ENCODE assay signal across 8 cellular contexts in the genomic region with DNA sequence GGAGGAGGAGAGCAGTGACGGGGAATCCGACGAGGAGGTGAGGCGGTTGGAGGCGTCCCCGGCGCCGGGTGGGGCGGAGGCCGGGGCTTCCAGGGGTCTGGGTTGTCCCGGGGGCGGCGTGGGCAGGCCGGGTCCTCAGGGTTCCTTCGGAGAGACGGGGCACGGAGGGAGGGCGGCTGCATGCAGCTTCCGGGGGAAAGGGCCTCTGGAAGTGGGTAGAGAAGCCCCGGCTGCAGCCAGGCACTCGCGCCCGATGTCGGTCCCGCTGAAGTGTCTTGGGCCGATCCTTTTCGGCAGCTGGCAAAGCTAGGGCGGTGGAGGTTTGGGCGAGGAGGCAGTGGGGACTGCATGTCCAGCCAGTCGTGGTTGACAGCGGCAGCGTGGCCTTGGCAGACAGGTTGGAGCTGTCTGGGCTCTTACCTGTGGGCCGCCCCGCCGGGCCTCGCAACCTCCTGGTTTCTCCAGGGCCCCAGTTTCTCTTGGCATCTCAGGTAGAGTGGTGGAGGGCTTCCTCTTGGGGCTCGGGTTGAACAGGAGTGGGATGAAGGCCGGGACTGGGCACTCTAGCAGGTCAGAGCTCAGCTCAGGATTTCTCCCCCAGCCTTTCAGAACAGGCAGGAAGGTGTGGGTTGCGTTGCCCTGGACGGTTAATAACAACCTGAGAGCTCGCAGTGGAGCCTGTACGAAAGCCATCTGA. TPM values are rescaled to one million over a fixed set of nuclear protein-coding genes. Genes with fewer than 3 reads are reported as not detected.
DNase-seq lines count a peak whose midpoint lies in the region; ATAC-seq and TF ChIP-seq lines count a peak whose summit lies in the region.

No MANE protein-coding gene starts in this region.

- H3K36me3 Mint-ChIP-seq in activated naive CD8-positive, alpha-beta T cell = peaks cover 7% of the 10 kb centered on the region

- TF ChIP-seq CTCF in OCI-LY7 (conservative IDR thresholded peaks at IDR 0.05; ENCODE audit: low read length) = no peak

- no peaks in the 10 kb centered on the region for H3K27me3 ChIP-seq in right cardiac atrium (ENCODE audit: control insufficient read depth, insufficient read depth)

- H3K9me2 ChIP-seq in OCI-LY7 (ENCODE audit: insufficient read depth, low read length) = no peaks in the 10 kb centered on the region

- H3K27me3 Mint-ChIP-seq in activated naive CD8-positive, alpha-beta T cell = no peaks in the 10 kb centered on the region

- POLR2A ChIA-PET in OCI-LY7 (lab: Charles Lee) = interaction anchor here (0.6 to 1.1 kb wide), 3 partner anchors 22 to 52 kb away, joined by 3 to 4 read pairs (median 3); no protein-coding TSS in a partner anchor

- H3K9me3 ChIP-seq in OCI-LY7 (ENCODE audit: low read length) = no peaks in the 10 kb centered on the region
- no peaks in the 10 kb centered on the region for H3K9me3 ChIP-seq in right cardiac atrium (ENCODE audit: control insufficient read depth, low read length)

- H3K4me3 ChIP-seq in OCI-LY7 (ENCODE audit: low read depth, low read length, poor library complexity, severe bottlenecking) (peak overlapping the region; percentile 80), right cardiac atrium (ENCODE audit: low read length) (peak overlapping the region; percentile 94), skeletal muscle cell (ENCODE audit: low read depth, low read length) (peak overlapping the region; percentile 72)

- H3K4me1 ChIP-seq in OCI-LY7 (ENCODE audit: insufficient read depth, low read length, poor library complexity, severe bottlenecking) (peaks cover 38% of the 10 kb centered on the region), right cardiac atrium (ENCODE audit: control insufficient read depth, insufficient read depth, low read length) (peaks cover 3% of the 10 kb centered on the region)

- no peak for ATAC-seq in right cardiac atrium
- no peak for ATAC-seq in HG02938 (IDR thresholded peaks at IDR 0.05; ENCODE audit: unreplicated experiment)

- peaks cover 41% of the 10 kb centered on the region for H3K4me1 Mint-ChIP-seq in activated naive CD8-positive, alpha-beta T cell (ENCODE audit: low read depth)

- CTCF ChIA-PET in OCI-LY7 (lab: Charles Lee; ENCODE audit: unreplicated experiment) = no interaction called here

- peak overlapping the region; percentile 93 for H3K4me3 Mint-ChIP-seq in activated naive CD8-positive, alpha-beta T cell

- peak; percentile 57 for TF ChIP-seq POLR2A in GM19193 (IDR thresholded peaks at IDR 0.05; ENCODE audit: extremely low read depth, insufficient read depth, insufficient read length)

- in situ Hi-C loops in ACHN (cut with HindIII; ENCODE audit: low pct_ligation_motif_present, low pct_unique_long_range_greater_than_20kb, low sequenced_read_pairs) = no loop called here

- no TSS peak for BruUV-seq in OCI-LY7 (replicated peaks; lab: Mats Ljungman, UMichigan)

- peaks cover 18% of the 10 kb centered on the region for H3K79me2 ChIP-seq in OCI-LY7 (ENCODE audit: insufficient read depth, low read depth, low read length)

- H3K27ac Mint-ChIP-seq in activated naive CD8-positive, alpha-beta T cell = peak overlapping the region; percentile 85

- peak overlapping the region; percentile 91 for H3K4me2 ChIP-seq in OCI-LY7 (ENCODE audit: low read length)

- H4K20me1 ChIP-seq in OCI-LY7 (ENCODE audit: insufficient read depth, low read length) = peaks cover 6% of the 10 kb centered on the region

- intact Hi-C loops in OCI-LY7 (cut with micrococcal nuclease; ENCODE audit: unreplicated experiment) = loop anchor here (1.0 to 5.0 kb wide), 2 partner anchors 19 to 39 kb away; a partner anchor contains a TSS
- intact Hi-C loops in right cardiac atrium (cut with DNase I) = no loop called here

- 1% methylated on average over 42 of the region's 42 CpGs for WGBS in right cardiac atrium

- peak overlapping the region; percentile 67 for H3K27ac ChIP-seq in OCI-LY7 (ENCODE audit: low read depth, low read length, poor library complexity, severe bottlenecking)
- H3K27ac ChIP-seq in right cardiac atrium (ENCODE audit: low read length) = peak overlapping the region; percentile 64

- DNase-seq in ACHN = peak; percentile 10
- peak; percentile 59 for DNase-seq in OCI-LY7 (ENCODE audit: low spot score)
- peak; percentile 55 to 82 (median 78) for DNase-seq in right cardiac atrium
- DNase-seq in skeletal muscle cell (ENCODE audit: low read depth) = no peak
- no peak for DNase-seq in SHP77 treated with DMSO at 0.1 percent for 48 hours (lab: John Stamatoyannopoulos, UW)

- H3K36me3 ChIP-seq in OCI-LY7 (ENCODE audit: insufficient read depth, low read length) = peaks cover 38% of the 10 kb centered on the region

- no peak overlapping the region for H2AFZ ChIP-seq in OCI-LY7 (ENCODE audit: low read length)

- no peaks in the 10 kb centered on the region for H3K9me3 Mint-ChIP-seq in activated naive CD8-positive, alpha-beta T cell (ENCODE audit: low read depth)

RNA-seq across cellular contexts. Expression of a gene that starts 0.7 kb away (rescaled TPM):
- 18.0 and 25.2 TPM in 2 replicates for total RNA-seq in OCI-LY7 (2014; rRNA removed; shearing (Covaris generic))
- total RNA-seq in OCI-LY7 (2022) = 56.2 and 57.2 TPM in 2 replicates
- total RNA-seq in right cardiac atrium = 10 to 100 TPM; 14.7 to 19.1 (median 17.8) TPM
- 13.8 TPM for polyA plus RNA-seq in right cardiac atrium

RNA-seq across cellular contexts. Expression of a gene that starts 14.1 kb away (rescaled TPM):
- total RNA-seq in OCI-LY7 (2014; rRNA removed; shearing (Covaris generic)) = not detected in 2 replicates
- not detected in 2 replicates for total RNA-seq in OCI-LY7 (2022)
- not detected for total RNA-seq in right cardiac atrium
- polyA plus RNA-seq in right cardiac atrium = not detected

RNA-seq across cellular contexts. Expression of a gene that starts 23.8 kb away (rescaled TPM):
- total RNA-seq in OCI-LY7 (2014; rRNA removed; shearing (Covaris generic)) = 8.5 and 11.4 TPM in 2 replicates
- total RNA-seq in OCI-LY7 (2022) (18.3 and 21.5 TPM in 2 replicates), right cardiac atrium (1 to 10 TPM; 1.8 to 6.3 (median 4.4) TPM)
- polyA plus RNA-seq in right cardiac atrium = 4.7 TPM

RNA-seq across cellular contexts. Expression of a gene that starts 26.7 kb away (rescaled TPM):
- total RNA-seq in OCI-LY7 (2014; rRNA removed; shearing (Covaris generic)) = 16.1 and 33.6 TPM in 2 replicates
- total RNA-seq in OCI-LY7 (2022) = 35.2 and 37.5 TPM in 2 replicates
- 10 to 100 TPM; 19.6 to 31.3 (median 22.8) TPM for total RNA-seq in right cardiac atrium
- 32.3 TPM for polyA plus RNA-seq in right cardiac atrium

RNA-seq across cellular contexts. Expression of a gene that starts 27.0 kb away (rescaled TPM):
- total RNA-seq in OCI-LY7 (2014; rRNA removed; shearing (Covaris generic)) = 20.8 and 25.7 TPM in 2 replicates
- total RNA-seq in OCI-LY7 (2022) (51.0 and 53.7 TPM in 2 replicates), right cardiac atrium (10 to 100 TPM; 40.0 to 50.4 (median 43.8) TPM)
- 69.7 TPM for polyA plus RNA-seq in right cardiac atrium

Comparison
In these comparisons a context has a peak if more than half of its experiments do, and no peak if none do; other contexts are left out.
1. DNase-seq: peak in ACHN (single experiment), OCI-LY7 (single experiment) and right cardiac atrium (3 of 3); none in skeletal muscle cell (single experiment) and SHP77 treated with DMSO at 0.1 percent for 48 hours (single experiment).
2. Peak in every context shown above with its lines, with median percentiles within 50 percentile points of each other: H3K4me3 ChIP-seq.